Comparison of ENCODE assay signal across 9 cellular contexts in genomic region chr2:20145497-20146193, GRCh38.
DNase-seq lines count a peak whose midpoint lies in the region; ATAC-seq and TF ChIP-seq lines count a peak whose summit lies in the region.
"Had no signal": no experiment of that assay in that cellular context is flagged by ENCODE, and none has a peak within 500 bp of the region (broad histone marks: within the 10 kb centered on the region; RNA-seq: fewer than 3 reads in every experiment).

No MANE protein-coding gene starts in this region.

- ATAC-seq in GM18498 (IDR thresholded peaks at IDR 0.05; ENCODE audit: unreplicated experiment) (peak; percentile 82), GM19452 (IDR thresholded peaks at IDR 0.05; ENCODE audit: unreplicated experiment) (peak; percentile 75), HG03108 (IDR thresholded peaks at IDR 0.05; ENCODE audit: unreplicated experiment) (peak; percentile 67), esophagus mucosa (peak; percentile 55), PC-3 (no peak)

- H3F3A ChIP-seq in PC-3 (ENCODE audit: low read length, unreplicated experiment) = no peaks in the 10 kb centered on the region

- H3K9me3 ChIP-seq in PC-3 (ENCODE audit: low read length) = no peaks in the 10 kb centered on the region

- H3K79me2 ChIP-seq in PC-3 (ENCODE audit: low read length) = no peaks in the 10 kb centered on the region

- no peaks in the 10 kb centered on the region for H3K9me2 ChIP-seq in PC-3 (replicated peaks; ENCODE audit: low read length)

- intact Hi-C loops in PC-3 (cut with micrococcal nuclease) = no loop called here

- BruUV-seq in PC-3 (replicated peaks; lab: Mats Ljungman, UMichigan) = no TSS peak

- H3K27me3 ChIP-seq in PC-3 (ENCODE audit: low read length) = no peaks in the 10 kb centered on the region

- TF ChIP-seq CTCF in PC-3 (conservative IDR thresholded peaks at IDR 0.05; ENCODE audit: low read depth, low read length) = no peak

- no peak overlapping the region for H2AFZ ChIP-seq in PC-3 (ENCODE audit: low read length)

- H3K4me3 ChIP-seq in PC-3 (ENCODE audit: low read length) = no peak overlapping the region

- CTCF ChIA-PET in PC-3 (lab: Charles Lee) = no interaction called here

- no peak overlapping the region for H3K27ac ChIP-seq in PC-3 (ENCODE audit: low read length)

- DNase-seq in PC-3 = no peak
- no peak for DNase-seq in NCI-H1105 (lab: John Stamatoyannopoulos, UW)
- no peak for DNase-seq in NCI-H748 (lab: John Stamatoyannopoulos, UW; ENCODE audit: unreplicated experiment)
- DNase-seq in globus pallidus (ENCODE audit: low spot score) = no peak
- DNase-seq: naive B cell had no signal

- POLR2A ChIA-PET in PC-3 (lab: Charles Lee; ENCODE audit: unreplicated experiment) = no interaction called here

- H3K36me3 ChIP-seq in PC-3 (ENCODE audit: low read depth, low read length) = no peaks in the 10 kb centered on the region

- no peaks in the 10 kb centered on the region for H4K20me1 ChIP-seq in PC-3 (ENCODE audit: low read length)

- H3K9ac ChIP-seq in PC-3 (ENCODE audit: low read length) = no peak overlapping the region

- H3K4me1 ChIP-seq in PC-3 (ENCODE audit: insufficient read depth, low read length) = peaks cover 28% of the 10 kb centered on the region

- H3K4me2 ChIP-seq in PC-3 (ENCODE audit: low read length) = no peak overlapping the region
